12 cellular contexts compared by ENCODE assay signal in genomic region chr10:86968994-86969355, GRCh38. TPM values are rescaled to one million over a fixed set of nuclear protein-coding genes. Genes with fewer than 3 reads are reported as not detected.
DNase-seq lines count a peak whose midpoint lies in the region; ATAC-seq and TF ChIP-seq lines count a peak whose summit lies in the region.
"Had no signal": no experiment of that assay in that cellular context is flagged by ENCODE, and none has a peak within 500 bp of the region (broad histone marks: within the 10 kb centered on the region; RNA-seq: fewer than 3 reads in every experiment).

No MANE protein-coding gene starts in this region.

- H3K79me1 ChIP-seq in mesenchymal stem cell (replicated peaks; ENCODE audit: low read length, poor library complexity, severe bottlenecking) = no peaks in the 10 kb centered on the region

- TF ChIP-seq POLR2A in body of pancreas (IDR thresholded peaks at IDR 0.05) (no peak), thyroid gland (IDR thresholded peaks at IDR 0.05) (no peak)

- peak overlapping the region; percentile 67 for H4K8ac ChIP-seq in mesenchymal stem cell (ENCODE audit: low read length)

- H2AFZ ChIP-seq in mesenchymal stem cell (ENCODE audit: low read depth, low read length) = no peak overlapping the region

- no peak for ATAC-seq in activated T-cell treated with anti-CD3 and anti-CD28 coated beads, Interleukin-2, amount 50 U/mL, for 72 hours (replicated peaks in 1 of 2)
- no peak for ATAC-seq in body of pancreas
- no peak for ATAC-seq in GM18520 (IDR thresholded peaks at IDR 0.05; ENCODE audit: unreplicated experiment)

- peak overlapping the region; percentile 20 to 29 for H2BK12ac ChIP-seq in mesenchymal stem cell (ENCODE audit: low read length in 2 of 2)

- H2AK5ac ChIP-seq in mesenchymal stem cell (ENCODE audit: low read length, severe bottlenecking) = no peak overlapping the region

- peak overlapping the region in 1 of 2 experiments; percentile 57 for H3K14ac ChIP-seq in mesenchymal stem cell (ENCODE audit: low read length in 2 of 2)

- H3K27me3 Mint-ChIP-seq in activated T-cell treated with anti-CD3 and anti-CD28 coated beads, Interleukin-2, amount 50 U/mL, for 72 hours (ENCODE audit: low read depth) = peaks cover 10% of the 10 kb centered on the region

- H3K36me3 ChIP-seq in body of pancreas (replicated peaks in 1 of 2; ENCODE audit: insufficient read depth in 1 of 2, low read depth in 2 of 2) = no peaks in the 10 kb centered on the region
- peaks cover 0 to 3% of the 10 kb centered on the region in 2 experiments for H3K36me3 ChIP-seq in mesenchymal stem cell (ENCODE audit: control insufficient read depth in 1 of 2, insufficient read depth in 2 of 2, low read depth in 1 of 2, low read length in 2 of 2)
- H3K36me3 ChIP-seq in thyroid gland = no peaks in the 10 kb centered on the region

- intact Hi-C loops in body of pancreas (cut with DNase I) (no loop called here), thyroid gland (cut with DNase I) (loop anchor here (10.0 kb wide), 1 partner anchor 126 kb away; the partner anchor contains the start of genes GLUD1 and SHLD2)

- H3K4me3 Mint-ChIP-seq in activated T-cell treated with anti-CD3 and anti-CD28 coated beads, Interleukin-2, amount 50 U/mL, for 72 hours = peak overlapping the region; percentile 27 to 41
- H3K4me3 Mint-ChIP-seq: H9 had no signal

- H3K27ac ChIP-seq in body of pancreas (peak overlapping the region in 3 of 4 donors; percentile 91 to 99 (median 95)), mesenchymal stem cell (ENCODE audit: low read length, poor library complexity, severe bottlenecking) (no peak overlapping the region), thyroid gland (peak overlapping the region; percentile 93 to 99 (median 96))

- H3K27me3 ChIP-seq in body of pancreas (no peaks in the 10 kb centered on the region), mesenchymal stem cell (ENCODE audit: control insufficient read depth in 1 of 2, insufficient read depth in 1 of 2, low read length in 2 of 2) (no peaks in the 10 kb centered on the region), thyroid gland (no peaks in the 10 kb centered on the region)

- H3K9me3 ChIP-seq in body of pancreas = no peaks in the 10 kb centered on the region
- no peaks in the 10 kb centered on the region for H3K9me3 ChIP-seq in mesenchymal stem cell (ENCODE audit: control insufficient read depth, low read length)
- no peaks in the 10 kb centered on the region for H3K9me3 ChIP-seq in thyroid gland

- H2BK120ac ChIP-seq in mesenchymal stem cell (ENCODE audit: low read depth, low read length) = peak overlapping the region; percentile 55

- H3K4me3 ChIP-seq in body of pancreas (no peak overlapping the region), mesenchymal stem cell (ENCODE audit: insufficient read depth in 1 of 2, low read depth in 1 of 2, low read length in 2 of 2) (peak overlapping the region in 1 of 2 experiments; percentile 81), thyroid gland (replicated peaks in 1 of 3) (peak overlapping the region in 2 of 3 donors; percentile 14 to 67)

- no peaks in the 10 kb centered on the region for H3K9me3 Mint-ChIP-seq in activated T-cell treated with anti-CD3 and anti-CD28 coated beads, Interleukin-2, amount 50 U/mL, for 72 hours

- H3K4me1 Mint-ChIP-seq in activated T-cell treated with anti-CD3 and anti-CD28 coated beads, Interleukin-2, amount 50 U/mL, for 72 hours (ENCODE audit: low read depth) = peaks cover 41% of the 10 kb centered on the region

- H3K4me1 ChIP-seq in body of pancreas (peaks cover 56% of the 10 kb centered on the region), mesenchymal stem cell (ENCODE audit: control insufficient read depth, insufficient read depth, low read depth, low read length) (peaks cover 34% of the 10 kb centered on the region), thyroid gland (peaks cover 34 to 67% of the 10 kb centered on the region in 2 donors)

- peak overlapping the region in 1 of 2 experiments; percentile 49 for H3K23ac ChIP-seq in mesenchymal stem cell (ENCODE audit: low read length in 2 of 2)

- no peak overlapping the region for H2BK5ac ChIP-seq in mesenchymal stem cell (ENCODE audit: low read depth, low read length, poor library complexity, severe bottlenecking)

- 53 to 59% methylated on average over 9 of the region's 9 CpGs for WGBS in body of pancreas, 2 donors
- 88% methylated on average over 9 of the region's 9 CpGs for WGBS in mesenchymal stem cell
- 57 to 69% methylated on average over 8 to 9 of the region's 9 CpGs for WGBS in thyroid gland, 2 donors

- no peak for TF ChIP-seq CTCF in body of pancreas (IDR thresholded peaks at IDR 0.05)
- no peak for TF ChIP-seq CTCF in thyroid gland (IDR thresholded peaks at IDR 0.05)

- H3K9ac ChIP-seq in mesenchymal stem cell (ENCODE audit: low read length) = peak overlapping the region; percentile 97

- H3K36me3 Mint-ChIP-seq in activated T-cell treated with anti-CD3 and anti-CD28 coated beads, Interleukin-2, amount 50 U/mL, for 72 hours (ENCODE audit: insufficient read depth in 2 of 2) = no peaks in the 10 kb centered on the region

- no peak overlapping the region for H3K27ac Mint-ChIP-seq in activated T-cell treated with anti-CD3 and anti-CD28 coated beads, Interleukin-2, amount 50 U/mL, for 72 hours

- no peak for DNase-seq in activated T-cell treated with anti-CD3 and anti-CD28 coated beads, Interleukin-2, amount 50 U/mL, for 72 hours
- no peak for DNase-seq in activated T-cell treated with anti-CD3 and anti-CD28 coated beads, Interleukin-2, amount 50 U/mL, for 1 hour
- DNase-seq in body of pancreas (no peak), mesenchymal stem cell (no peak), thyroid gland (no peak), HK-2 (ENCODE audit: unreplicated experiment) (no peak), UCSD-AML1 (lab: John Stamatoyannopoulos, UW; ENCODE audit: unreplicated experiment) (no peak)
- DNase-seq: activated gamma-delta T cell, T-helper 1 cell had no signal

- no peak overlapping the region for H3K4me2 ChIP-seq in mesenchymal stem cell (ENCODE audit: low read length, poor library complexity, severe bottlenecking)

- peak overlapping the region; percentile 30 for H4K91ac ChIP-seq in mesenchymal stem cell (ENCODE audit: low read length)

- peak overlapping the region; percentile 57 to 74 for H3K4ac ChIP-seq in mesenchymal stem cell (ENCODE audit: low read depth in 1 of 2, low read length in 2 of 2)

- peak overlapping the region; percentile 50 to 62 for H3K18ac ChIP-seq in mesenchymal stem cell (ENCODE audit: low read depth in 1 of 2, low read length in 2 of 2)

- peak overlapping the region; percentile 85 for H2BK15ac ChIP-seq in mesenchymal stem cell (ENCODE audit: low read depth, poor library complexity, severe bottlenecking)

RNA-seq across cellular contexts. Expression of gene ADIRF, which starts 0.7 kb away (rescaled TPM):
- total RNA-seq in activated T-cell treated with anti-CD3 and anti-CD28 coated beads, Interleukin-2, amount 50 U/mL, for 72 hours = not detected
- total RNA-seq in body of pancreas (100 to 1,000 TPM; 113 to 115 TPM), thyroid gland (100 to 1,000 TPM in 3 of 4 donors, 10 to 100 TPM in 1; 66.6 to 208 (median 104) TPM)
- 0.30 TPM for polyA plus RNA-seq in mesenchymal stem cell (2013, experiment 1 of 2)
- 0.23 TPM for polyA plus RNA-seq in mesenchymal stem cell (2013, experiment 2 of 2)
- total RNA-seq: H9 had no signal

RNA-seq across cellular contexts. Expression of gene SNCG, which starts 10.6 kb away (rescaled TPM):
- not detected for total RNA-seq in activated T-cell treated with anti-CD3 and anti-CD28 coated beads, Interleukin-2, amount 50 U/mL, for 72 hours
- 1 to 10 TPM; 2.6 to 3.0 TPM for total RNA-seq in body of pancreas
- 12.8 TPM for polyA plus RNA-seq in mesenchymal stem cell (2013, experiment 1 of 2)
- 12.6 TPM for polyA plus RNA-seq in mesenchymal stem cell (2013, experiment 2 of 2)
- 10 to 100 TPM; 11.5 to 40.2 (median 23.1) TPM for total RNA-seq in thyroid gland

RNA-seq across cellular contexts. Expression of gene MMRN2, which starts 11.6 kb away (rescaled TPM):
- total RNA-seq in activated T-cell treated with anti-CD3 and anti-CD28 coated beads, Interleukin-2, amount 50 U/mL, for 72 hours = under 1 TPM in 1 of 2 donors, not detected in 1; 0.05 TPM
- total RNA-seq in body of pancreas = 10 to 100 TPM; 16.8 to 17.4 TPM
- 0.41 TPM for polyA plus RNA-seq in mesenchymal stem cell (2013, experiment 1 of 2)
- 0.34 TPM for polyA plus RNA-seq in mesenchymal stem cell (2013, experiment 2 of 2)
- 10 to 100 TPM; 23.0 to 45.1 (median 28.4) TPM for total RNA-seq in thyroid gland

RNA-seq across cellular contexts. Expression of gene FAM25A, which starts 51.1 kb away (rescaled TPM):
- total RNA-seq in activated T-cell treated with anti-CD3 and anti-CD28 coated beads, Interleukin-2, amount 50 U/mL, for 72 hours = not detected
- total RNA-seq in body of pancreas (not detected), thyroid gland (not detected)
- not detected for polyA plus RNA-seq in mesenchymal stem cell (2013, experiment 1 of 2)
- not detected for polyA plus RNA-seq in mesenchymal stem cell (2013, experiment 2 of 2)
- total RNA-seq: H9, omental fat pad had no signal

Comparison
In these comparisons a context has a peak if more than half of its experiments do, and no peak if none do; other contexts are left out.
1. H3K4me3 ChIP-seq: peak in thyroid gland (2 of 3); none in body of pancreas (0 of 2).
2. RNA of gene ADIRF, which starts 0.7 kb away (total RNA-seq): 113 to 115 TPM in body of pancreas and 66.6 to 208 TPM in thyroid gland; not detected in activated T-cell treated with anti-CD3 and anti-CD28 coated beads, Interleukin-2, amount 50 U/mL, for 72 hours; every median in the first group is over 10 times any median in the second.
3. RNA of gene MMRN2, which starts 11.6 kb away (total RNA-seq): 23.0 to 45.1 TPM in thyroid gland and 16.8 to 17.4 TPM in body of pancreas; 0.05 TPM in activated T-cell treated with anti-CD3 and anti-CD28 coated beads, Interleukin-2, amount 50 U/mL, for 72 hours; every median in the first group is over 10 times any median in the second.